In genomic region chr9:108783318-108784127, GRCh38 we compare ENCODE assay signal across 20 cellular contexts.
A peak's percentile ranks its signal among the peaks of the same experiment; 100 is the strongest.
DNase-seq lines count a peak whose midpoint lies in the region; ATAC-seq, FAIRE-seq and TF ChIP-seq lines count a peak whose summit lies in the region.
"Had no signal": no experiment of that assay in that cellular context is flagged by ENCODE, and none has a peak within 500 bp of the region (broad histone marks: within the 10 kb centered on the region; RNA-seq: fewer than 3 reads in every experiment).

No MANE protein-coding gene starts in this region.

- H3K36me3 Mint-ChIP-seq in GM23338 (ENCODE audit: low read depth) (no peaks in the 10 kb centered on the region), osteocyte (ENCODE audit: unreplicated experiment) (no peaks in the 10 kb centered on the region), type B pancreatic cell (no peaks in the 10 kb centered on the region)
- H3K36me3 Mint-ChIP-seq: CD8-positive, alpha-beta T cell; naive thymus-derived CD4-positive, alpha-beta T cell had no signal

- intact Hi-C loops in left ventricle myocardium inferior (cut with micrococcal nuclease), result no loop called here

- no peaks in the 10 kb centered on the region for H3F3A ChIP-seq in GM23338 (replicated peaks; ENCODE audit: low read depth)

- H3K9me2 ChIP-seq in GM23338 (ENCODE audit: insufficient read depth), result peaks cover 2% of the 10 kb centered on the region; the same call in 1 of the 2 replicates

- peaks cover 3% of the 10 kb centered on the region for H3K27me3 Mint-ChIP-seq in GM23338 (ENCODE audit: insufficient read depth, low read depth, poor library complexity)
- peaks cover 24% of the 10 kb centered on the region for H3K27me3 Mint-ChIP-seq in osteocyte (ENCODE audit: unreplicated experiment)
- H3K27me3 Mint-ChIP-seq in type B pancreatic cell, result peaks cover 3% of the 10 kb centered on the region

- H3K27ac ChIP-seq in GM23338 (ENCODE audit: low read depth) (no peak overlapping the region), SJCRH30 (no peak overlapping the region), left ventricle myocardium inferior (replicated peaks) (peak overlapping the region; percentile 63)
- H3K27ac ChIP-seq: adrenal gland, left lung had no signal

- H3K27me3 ChIP-seq in GM23338 (ENCODE audit: insufficient read depth) (no peaks in the 10 kb centered on the region; the same call in 1 of the 2 replicates), SJCRH30 (peaks cover 7% of the 10 kb centered on the region; the same call in 1 of the 2 replicates), left ventricle myocardium inferior (ENCODE audit: low read depth) (peaks cover 12% of the 10 kb centered on the region)

- H3K4me1 Mint-ChIP-seq in GM23338 (peaks cover 33% of the 10 kb centered on the region), osteocyte (ENCODE audit: unreplicated experiment) (peaks cover 27% of the 10 kb centered on the region), type B pancreatic cell (ENCODE audit: unreplicated experiment) (peaks cover 34% of the 10 kb centered on the region)

- ATAC-seq in GM23338 (no peak), GM18867 (IDR thresholded peaks at IDR 0.05; ENCODE audit: unreplicated experiment) (no peak)
- ATAC-seq: activated CD4-positive, CD25-positive, alpha-beta regulatory T cell treated with anti-CD3 and anti-CD28 coated beads, Interleukin-2, amount 50 U/mL, for 24 hours; CD8-positive, alpha-beta T cell; left lung; naive thymus-derived CD4-positive, alpha-beta T cell had no signal

- TF ChIP-seq CTCF in GM23338 (conservative IDR thresholded peaks at IDR 0.05; ENCODE audit: low read depth in 2 of 2) (no peak), left ventricle myocardium inferior (IDR thresholded peaks at IDR 0.05; ENCODE audit: borderline replicate concordance) (no peak), osteocyte (IDR thresholded peaks at IDR 0.05) (no peak), type B pancreatic cell (conservative IDR thresholded peaks at IDR 0.05) (no peak)

- no peak for DNase-seq in GM23338 (ENCODE audit: low spot score)
- peak; percentile 31 to 48 for DNase-seq in SJCRH30
- no peak for DNase-seq in left ventricle myocardium inferior
- DNase-seq in osteocyte (ENCODE audit: extremely low spot score, unreplicated experiment), result no peak
- no peak for DNase-seq in frontal cortex (ENCODE audit: low spot score in 2 of 2)
- no peak for DNase-seq in T-helper 1 cell
- no peak for DNase-seq in type B pancreatic cell (ENCODE audit: extremely low spot score, unreplicated experiment)
- DNase-seq: adrenal gland; CD8-positive, alpha-beta T cell; central memory CD4-positive, alpha-beta T cell; DMS79; left lung; naive thymus-derived CD4-positive, alpha-beta T cell; NCI-H446 treated with DMSO at 0.1 percent for 48 hours; SHP77 treated with DMSO at 0.1 percent for 48 hours; stimulated activated naive CD4-positive, alpha-beta T cell; T-helper 2 cell had no signal

- FAIRE-seq in frontal cortex (lab: Jason Lieb, UNC), result no peak

- H2AFZ ChIP-seq in GM23338, result peak overlapping the region; percentile 21

- H3K4me2 ChIP-seq in GM23338, result no peak overlapping the region

- H3K4me3 ChIP-seq in GM23338 (no peak overlapping the region), SJCRH30 (no peak overlapping the region), left ventricle myocardium inferior (peak overlapping the region; percentile 24)
- H3K4me3 ChIP-seq: adrenal gland, left lung had no signal

- no peaks in the 10 kb centered on the region for H3K9me3 ChIP-seq in SJCRH30 (replicated peaks)
- H3K9me3 ChIP-seq in left ventricle myocardium inferior (replicated peaks), result peaks cover 9% of the 10 kb centered on the region
- H3K9me3 ChIP-seq: adrenal gland, left lung had no signal

- H3K4me1 ChIP-seq in GM23338 (ENCODE audit: insufficient read depth), result peaks cover 27% of the 10 kb centered on the region
- H3K4me1 ChIP-seq in SJCRH30, result no peaks in the 10 kb centered on the region
- H3K4me1 ChIP-seq in left ventricle myocardium inferior, result peaks cover 40% of the 10 kb centered on the region

- no peaks in the 10 kb centered on the region for H3K36me3 ChIP-seq in GM23338 (ENCODE audit: insufficient read depth)
- H3K36me3 ChIP-seq in SJCRH30, result no peaks in the 10 kb centered on the region
- no peaks in the 10 kb centered on the region for H3K36me3 ChIP-seq in left ventricle myocardium inferior
- H3K36me3 ChIP-seq: adrenal gland, left lung had no signal

- H3K27ac Mint-ChIP-seq in GM23338 (no peak overlapping the region), osteocyte (ENCODE audit: unreplicated experiment) (peak overlapping the region; percentile 15), type B pancreatic cell (no peak overlapping the region)
- H3K27ac Mint-ChIP-seq: activated T-helper 2 cell treated with anti-CD3 and anti-CD28 coated beads, Interferon-gamma antibody, Interleukin-2, Interleukin-4, amounts not matched to agents 10 μg/mL and 5 μg/mL and 100 μg/mL, durations not matched to agents 14 hours and 24 hours and 36 hours; CD8-positive, alpha-beta T cell had no signal

- H3K79me2 ChIP-seq in GM23338 (replicated peaks; ENCODE audit: insufficient read depth), result no peaks in the 10 kb centered on the region

- no peaks in the 10 kb centered on the region for H4K20me1 ChIP-seq in GM23338 (replicated peaks; ENCODE audit: insufficient read depth)

- H3K4me3 Mint-ChIP-seq in GM23338, result no peak overlapping the region
- H3K4me3 Mint-ChIP-seq in osteocyte (ENCODE audit: unreplicated experiment), result no peak overlapping the region
- H3K4me3 Mint-ChIP-seq in type B pancreatic cell, result no peak overlapping the region
- H3K4me3 Mint-ChIP-seq: CD8-positive, alpha-beta T cell had no signal

- H3K9me3 Mint-ChIP-seq in GM23338, result no peaks in the 10 kb centered on the region; the same call in 2 of the 3 replicates
- no peaks in the 10 kb centered on the region for H3K9me3 Mint-ChIP-seq in osteocyte (ENCODE audit: unreplicated experiment)
- no peaks in the 10 kb centered on the region for H3K9me3 Mint-ChIP-seq in type B pancreatic cell
- H3K9me3 Mint-ChIP-seq: activated T-helper 2 cell treated with anti-CD3 and anti-CD28 coated beads, Interferon-gamma antibody, Interleukin-2, Interleukin-4, amounts not matched to agents 10 μg/mL and 5 μg/mL and 100 μg/mL, durations not matched to agents 14 hours and 24 hours and 36 hours; naive thymus-derived CD4-positive, alpha-beta T cell had no signal

TF ChIP-seq in GM23338, 12 proteins besides CTCF, POLR2A, EP300 and RAD21 (continues in another document):
- no peak for TF ChIP-seq EZH2phosphoT487 (IDR thresholded peaks at IDR 0.05; ENCODE audit: unreplicated experiment)
- no peak for TF ChIP-seq NANOG (IDR thresholded peaks at IDR 0.05; ENCODE audit: borderline replicate concordance)
- TF ChIP-seq, protein P1, sequence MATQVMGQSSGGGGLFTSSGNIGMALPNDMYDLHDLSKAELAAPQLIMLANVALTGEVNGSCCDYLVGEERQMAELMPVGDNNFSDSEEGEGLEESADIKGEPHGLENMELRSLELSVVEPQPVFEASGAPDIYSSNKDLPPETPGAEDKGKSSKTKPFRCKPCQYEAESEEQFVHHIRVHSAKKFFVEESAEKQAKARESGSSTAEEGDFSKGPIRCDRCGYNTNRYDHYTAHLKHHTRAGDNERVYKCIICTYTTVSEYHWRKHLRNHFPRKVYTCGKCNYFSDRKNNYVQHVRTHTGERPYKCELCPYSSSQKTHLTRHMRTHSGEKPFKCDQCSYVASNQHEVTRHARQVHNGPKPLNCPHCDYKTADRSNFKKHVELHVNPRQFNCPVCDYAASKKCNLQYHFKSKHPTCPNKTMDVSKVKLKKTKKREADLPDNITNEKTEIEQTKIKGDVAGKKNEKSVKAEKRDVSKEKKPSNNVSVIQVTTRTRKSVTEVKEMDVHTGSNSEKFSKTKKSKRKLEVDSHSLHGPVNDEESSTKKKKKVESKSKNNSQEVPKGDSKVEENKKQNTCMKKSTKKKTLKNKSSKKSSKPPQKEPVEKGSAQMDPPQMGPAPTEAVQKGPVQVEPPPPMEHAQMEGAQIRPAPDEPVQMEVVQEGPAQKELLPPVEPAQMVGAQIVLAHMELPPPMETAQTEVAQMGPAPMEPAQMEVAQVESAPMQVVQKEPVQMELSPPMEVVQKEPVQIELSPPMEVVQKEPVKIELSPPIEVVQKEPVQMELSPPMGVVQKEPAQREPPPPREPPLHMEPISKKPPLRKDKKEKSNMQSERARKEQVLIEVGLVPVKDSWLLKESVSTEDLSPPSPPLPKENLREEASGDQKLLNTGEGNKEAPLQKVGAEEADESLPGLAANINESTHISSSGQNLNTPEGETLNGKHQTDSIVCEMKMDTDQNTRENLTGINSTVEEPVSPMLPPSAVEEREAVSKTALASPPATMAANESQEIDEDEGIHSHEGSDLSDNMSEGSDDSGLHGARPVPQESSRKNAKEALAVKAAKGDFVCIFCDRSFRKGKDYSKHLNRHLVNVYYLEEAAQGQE (IDR thresholded peaks at IDR 0.05; ENCODE audit: unreplicated experiment), result no peak

Comparison
In these comparisons a context has a peak if more than half of its experiments do, and no peak if none do; other contexts are left out.
1. DNase-seq: peak in SJCRH30 (2 of 2); none in GM23338 (single experiment), left ventricle myocardium inferior (single experiment), osteocyte (single experiment), frontal cortex (0 of 2), T-helper 1 cell (0 of 5) and type B pancreatic cell (single experiment).